1 cellular context compared by ENCODE assay signal in the genomic region with DNA sequence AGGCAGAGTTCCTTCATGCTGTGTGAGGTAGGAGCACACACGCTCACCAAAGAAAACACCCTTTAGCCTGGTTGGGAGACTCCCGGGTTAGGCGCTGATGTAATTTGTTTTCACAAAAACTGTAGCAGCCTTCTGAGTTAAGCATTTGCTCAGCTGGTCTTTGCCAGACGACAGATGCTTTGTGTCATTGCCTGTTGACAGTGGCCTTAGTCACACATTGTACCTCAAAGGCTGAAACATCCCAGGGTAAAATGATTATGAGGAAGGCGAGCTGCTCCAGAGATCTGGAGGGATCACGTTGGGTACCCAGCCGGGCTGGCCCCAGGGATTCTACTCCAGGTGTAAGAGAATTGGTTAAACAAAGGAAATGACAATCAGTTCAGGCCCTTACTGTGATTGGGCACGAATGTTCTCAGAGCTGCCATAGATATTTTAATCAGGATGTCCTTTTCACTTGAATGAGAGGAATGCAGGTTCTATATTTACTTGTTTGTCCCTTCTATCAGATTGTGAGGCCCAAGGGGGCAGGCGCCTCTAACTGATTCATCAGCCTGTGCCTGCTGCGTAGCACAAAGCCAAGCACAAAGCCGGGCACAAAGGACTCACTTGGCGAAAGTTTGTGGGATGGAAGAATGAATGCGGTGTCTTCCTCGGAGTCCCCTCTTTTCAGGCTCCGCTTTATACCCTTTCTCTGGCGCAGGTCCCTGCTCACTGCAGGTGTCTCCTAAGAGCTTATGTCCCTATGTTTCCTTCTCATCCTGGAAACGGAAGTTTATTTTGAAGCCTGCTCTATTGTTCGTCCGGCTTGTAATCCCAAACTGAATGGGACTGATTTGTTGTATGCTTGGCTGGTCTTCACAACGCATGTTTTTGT.
TF ChIP-seq lines count a peak whose summit lies in the region.

No MANE protein-coding gene starts in this region.

TF ChIP-seq in IMR-90, 13 proteins besides CTCF, POLR2A, EP300 and RAD21 (continued from another document):
- TF ChIP-seq CEBPB (IDR thresholded peaks at IDR 0.05; ENCODE audit: low read depth, low read length), result peak; percentile 0; the same call in 1 of the 2 replicates
TF ChIP-seq in IMR-90: peak in this region for 5.
